Comparison of ENCODE assay signal across 8 cellular contexts in the genomic region with DNA sequence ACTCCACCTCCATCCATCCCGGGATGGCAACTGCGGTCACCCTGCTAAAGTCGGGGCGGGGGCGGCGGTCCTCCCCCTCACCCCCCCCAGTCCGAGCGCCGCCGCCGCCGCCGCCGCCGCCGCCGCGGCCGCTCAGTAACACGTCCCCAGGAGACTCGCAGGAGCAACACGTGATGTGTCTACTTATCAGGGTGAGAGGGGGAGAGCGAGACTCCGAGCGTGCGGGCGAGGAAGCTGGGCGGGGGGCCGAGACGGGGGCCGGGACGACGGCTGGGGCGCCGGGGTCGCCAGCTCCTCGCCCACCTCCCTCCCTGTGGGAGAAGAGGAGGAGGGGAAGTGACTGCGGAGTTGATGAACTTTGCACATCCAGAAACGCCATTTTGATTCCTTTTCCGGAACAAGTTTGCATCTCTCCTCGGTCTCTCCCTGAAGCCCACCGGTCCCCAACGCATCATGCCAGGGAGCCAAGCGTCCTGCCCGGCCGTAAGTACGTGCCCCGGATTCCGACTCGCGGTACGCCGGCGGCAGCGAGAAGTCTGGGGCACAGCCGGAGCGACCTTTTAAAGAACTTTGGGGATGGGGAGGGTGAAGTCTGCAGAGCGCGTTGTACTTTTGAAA. TPM values are rescaled to one million over a fixed set of nuclear protein-coding genes. Genes with fewer than 3 reads are reported as not detected.
DNase-seq lines count a peak whose midpoint lies in the region; ATAC-seq and TF ChIP-seq lines count a peak whose summit lies in the region.

A gene with protein sequence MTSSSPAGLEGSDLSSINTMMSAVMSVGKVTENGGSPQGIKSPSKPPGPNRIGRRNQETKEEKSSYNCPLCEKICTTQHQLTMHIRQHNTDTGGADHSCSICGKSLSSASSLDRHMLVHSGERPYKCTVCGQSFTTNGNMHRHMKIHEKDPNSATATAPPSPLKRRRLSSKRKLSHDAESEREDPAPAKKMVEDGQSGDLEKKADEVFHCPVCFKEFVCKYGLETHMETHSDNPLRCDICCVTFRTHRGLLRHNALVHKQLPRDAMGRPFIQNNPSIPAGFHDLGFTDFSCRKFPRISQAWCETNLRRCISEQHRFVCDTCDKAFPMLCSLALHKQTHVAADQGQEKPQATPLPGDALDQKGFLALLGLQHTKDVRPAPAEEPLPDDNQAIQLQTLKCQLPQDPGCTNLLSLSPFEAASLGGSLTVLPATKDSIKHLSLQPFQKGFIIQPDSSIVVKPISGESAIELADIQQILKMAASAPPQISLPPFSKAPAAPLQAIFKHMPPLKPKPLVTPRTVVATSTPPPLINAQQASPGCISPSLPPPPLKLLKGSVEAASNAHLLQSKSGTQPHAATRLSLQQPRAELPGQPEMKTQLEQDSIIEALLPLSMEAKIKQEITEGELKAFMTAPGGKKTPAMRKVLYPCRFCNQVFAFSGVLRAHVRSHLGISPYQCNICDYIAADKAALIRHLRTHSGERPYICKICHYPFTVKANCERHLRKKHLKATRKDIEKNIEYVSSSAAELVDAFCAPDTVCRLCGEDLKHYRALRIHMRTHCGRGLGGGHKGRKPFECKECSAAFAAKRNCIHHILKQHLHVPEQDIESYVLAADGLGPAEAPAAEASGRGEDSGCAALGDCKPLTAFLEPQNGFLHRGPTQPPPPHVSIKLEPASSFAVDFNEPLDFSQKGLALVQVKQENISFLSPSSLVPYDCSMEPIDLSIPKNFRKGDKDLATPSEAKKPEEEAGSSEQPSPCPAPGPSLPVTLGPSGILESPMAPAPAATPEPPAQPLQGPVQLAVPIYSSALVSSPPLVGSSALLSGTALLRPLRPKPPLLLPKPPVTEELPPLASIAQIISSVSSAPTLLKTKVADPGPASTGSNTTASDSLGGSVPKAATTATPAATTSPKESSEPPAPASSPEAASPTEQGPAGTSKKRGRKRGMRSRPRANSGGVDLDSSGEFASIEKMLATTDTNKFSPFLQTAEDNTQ (N-terminal part only) (plus strand): TSS at position 384 of the 618 bp plus-strand sequence. CDS start 73,951 bp downstream, outside the sequence.

- intact Hi-C loops in activated naive CD4-positive, alpha-beta T cell treated with anti-CD3 and anti-CD28 coated beads for 36 hours (cut with micrococcal nuclease) = loop anchor here (1.0 to 5.0 kb wide), 10 partner anchors 21 to 357 kb away; a partner anchor contains a TSS

- no peaks in the 10 kb centered on the region for H3K9me3 Mint-ChIP-seq in activated naive CD4-positive, alpha-beta T cell treated with anti-CD3 and anti-CD28 coated beads for 36 hours
- no peaks in the 10 kb centered on the region for H3K9me3 Mint-ChIP-seq in osteocyte (ENCODE audit: unreplicated experiment)

- no peaks in the 10 kb centered on the region for H3K27me3 Mint-ChIP-seq in activated naive CD4-positive, alpha-beta T cell treated with anti-CD3 and anti-CD28 coated beads for 36 hours (ENCODE audit: low read depth)
- H3K27me3 Mint-ChIP-seq in osteocyte (ENCODE audit: unreplicated experiment) = no peaks in the 10 kb centered on the region

- peaks cover 35% of the 10 kb centered on the region for H3K4me1 Mint-ChIP-seq in activated naive CD4-positive, alpha-beta T cell treated with anti-CD3 and anti-CD28 coated beads for 36 hours (ENCODE audit: low read depth)
- peaks cover 27% of the 10 kb centered on the region for H3K4me1 Mint-ChIP-seq in osteocyte (ENCODE audit: unreplicated experiment)

- H3K9me3 ChIP-seq in gastroesophageal sphincter = no peaks in the 10 kb centered on the region

- no peaks in the 10 kb centered on the region for H3K27me3 ChIP-seq in gastroesophageal sphincter

- H3K4me3 ChIP-seq in gastroesophageal sphincter = peak within 1 kb of the TSS; percentile 73 to 87
- peak within 1 kb of the TSS; percentile 91 for H3K4me3 ChIP-seq in urinary bladder (ENCODE audit: low read depth, low read length)

- H3K27ac ChIP-seq in gastroesophageal sphincter (peak within 1 kb of the TSS; percentile 94 to 99 (median 98)), urinary bladder (ENCODE audit: low read depth) (peak within 1 kb of the TSS; percentile 92)

- peak in 1 of 2 donors; percentile 27 for TF ChIP-seq POLR2A in gastroesophageal sphincter (IDR thresholded peaks at IDR 0.05)

- peak; percentile 78 for DNase-seq in COLO829 (ENCODE audit: low spot score)
- peak; percentile 57 for DNase-seq in HT-29 (ENCODE audit: low spot score)
- DNase-seq in SHP77 treated with DMSO at 0.1 percent for 48 hours (lab: John Stamatoyannopoulos, UW) = peak; percentile 39
- DNase-seq in activated naive CD4-positive, alpha-beta T cell treated with anti-CD3 and anti-CD28 coated beads for 36 hours = peak; percentile 60
- DNase-seq in osteocyte (ENCODE audit: extremely low spot score, unreplicated experiment) = no peak

- ATAC-seq in GM19467 (IDR thresholded peaks at IDR 0.05; ENCODE audit: unreplicated experiment) = peak; percentile 53
- peak; percentile 64 for ATAC-seq in gastroesophageal sphincter

- peaks cover 0 to 40% (median 6%) of the 10 kb centered on the region in 3 donors for H3K4me1 ChIP-seq in gastroesophageal sphincter
- no peaks in the 10 kb centered on the region for H3K4me1 ChIP-seq in urinary bladder (ENCODE audit: insufficient read depth)

- H3K4me3 Mint-ChIP-seq in activated naive CD4-positive, alpha-beta T cell treated with anti-CD3 and anti-CD28 coated beads for 36 hours = peak within 1 kb of the TSS; percentile 90
- H3K4me3 Mint-ChIP-seq in osteocyte (ENCODE audit: unreplicated experiment) = peak within 1 kb of the TSS; percentile 94

- WGBS in gastroesophageal sphincter (ENCODE audit: low coverage in 1 of 2), 2 donors = 1% methylated on average over 11 of the region's 59 CpGs; no CpG with 5 or more reads in 1 of the 2 donors
- WGBS in urinary bladder = under 1% methylated on average over 59 of the region's 59 CpGs

- H3K36me3 ChIP-seq in gastroesophageal sphincter (no peaks in the 10 kb centered on the region), urinary bladder (ENCODE audit: insufficient read depth) (no peaks in the 10 kb centered on the region)

- H3K36me3 Mint-ChIP-seq in activated naive CD4-positive, alpha-beta T cell treated with anti-CD3 and anti-CD28 coated beads for 36 hours (ENCODE audit: low read depth) = peaks cover 6% of the 10 kb centered on the region
- H3K36me3 Mint-ChIP-seq in osteocyte (ENCODE audit: unreplicated experiment) = no peaks in the 10 kb centered on the region

- CTCF ChIA-PET in activated naive CD4-positive, alpha-beta T cell treated with anti-CD3 and anti-CD28 coated beads for 36 hours (lab: Charles Lee) = interaction anchor here (1.7 kb wide), 1 partner anchor 37 kb away, joined by 3 read pairs; no protein-coding TSS in a partner anchor

- TF ChIP-seq EP300 in gastroesophageal sphincter (IDR thresholded peaks at IDR 0.05) = no peak

- TF ChIP-seq CTCF in gastroesophageal sphincter (IDR thresholded peaks at IDR 0.05) (no peak), osteocyte (IDR thresholded peaks at IDR 0.05) (no peak)

- H3K27ac Mint-ChIP-seq in activated naive CD4-positive, alpha-beta T cell treated with anti-CD3 and anti-CD28 coated beads for 36 hours = peak within 1 kb of the TSS; percentile 93
- peak within 1 kb of the TSS; percentile 88 for H3K27ac Mint-ChIP-seq in osteocyte (ENCODE audit: unreplicated experiment)

RNA-seq across cellular contexts. Expression of the gene that starts here (rescaled TPM):
- 21.6 and 23.9 TPM in 2 replicates for total RNA-seq in HT-29 (2014; rRNA removed; shearing (Covaris generic))
- 10 to 100 TPM; 10.8 to 12.2 TPM for total RNA-seq in activated naive CD4-positive, alpha-beta T cell treated with anti-CD3 and anti-CD28 coated beads for 36 hours
- total RNA-seq in gastroesophageal sphincter = 10 to 100 TPM; 20.3 to 40.8 (median 28.1) TPM
- total RNA-seq in osteocyte = 29.4 and 29.9 TPM in 2 replicates
- total RNA-seq in urinary bladder = 25.9 TPM
- polyA plus RNA-seq in urinary bladder = 10.8 TPM
